ENCODE assay signal across 8 cellular contexts in genomic region chr3:43106293-43106628, GRCh38. TPM values are rescaled to one million over a fixed set of nuclear protein-coding genes. Genes with fewer than 3 reads are reported as not detected.
DNase-seq lines count a peak whose midpoint lies in the region; ATAC-seq, FAIRE-seq and TF ChIP-seq lines count a peak whose summit lies in the region.

No MANE protein-coding gene starts in this region.

- peaks cover 11% of the 10 kb centered on the region for H3K4me1 Mint-ChIP-seq in activated naive CD8-positive, alpha-beta T cell treated with anti-CD3 and anti-CD28 coated beads, Interleukin-2, amount 10 ng/mL, durations not matched to agents 7 days and 5 days

- TF ChIP-seq CTCF in kidney (IDR thresholded peaks at IDR 0.05; ENCODE audit: borderline replicate concordance, extremely low read depth, insufficient read depth) (no peak), foreskin keratinocyte (conservative IDR thresholded peaks at IDR 0.05) (no peak)

- H3K27ac ChIP-seq in kidney (ENCODE audit: low read depth in 2 of 2, low read length in 2 of 2): no peak overlapping the region
- no peak overlapping the region for H3K27ac ChIP-seq in thymus (ENCODE audit: low read depth)
- H3K27ac ChIP-seq in foreskin keratinocyte: no peak overlapping the region

- POLR2A ChIA-PET in activated naive CD8-positive, alpha-beta T cell treated with anti-CD3 and anti-CD28 coated beads, Interleukin-2, amount 10 ng/mL, durations not matched to agents 7 days and 5 days (lab: Charles Lee): no interaction called here

- H3K27me3 Mint-ChIP-seq in activated naive CD8-positive, alpha-beta T cell treated with anti-CD3 and anti-CD28 coated beads, Interleukin-2, amount 10 ng/mL, durations not matched to agents 7 days and 5 days: peaks cover 3% of the 10 kb centered on the region

- ATAC-seq in activated naive CD8-positive, alpha-beta T cell treated with anti-CD3 and anti-CD28 coated beads, Interleukin-2, amount 10 ng/mL, durations not matched to agents 7 days and 5 days (ENCODE audit: low read depth): no peak
- no peak for ATAC-seq in HG02759 (IDR thresholded peaks at IDR 0.05; ENCODE audit: unreplicated experiment)
- ATAC-seq in HG03520 (IDR thresholded peaks at IDR 0.05; ENCODE audit: unreplicated experiment): no peak
- ATAC-seq in foreskin keratinocyte: no peak

- H3K4me3 Mint-ChIP-seq in activated naive CD8-positive, alpha-beta T cell treated with anti-CD3 and anti-CD28 coated beads, Interleukin-2, amount 10 ng/mL, durations not matched to agents 7 days and 5 days: peak overlapping the region; percentile 82

- intact Hi-C loops in kidney (cut with DNase I): no loop called here

- FAIRE-seq in kidney (lab: Jason Lieb, UNC): no peak

- WGBS in thymus: 17% methylated on average over 6 of the region's 6 CpGs

- H3K9me3 ChIP-seq in kidney (ENCODE audit: control insufficient read depth in 1 of 2, low read length in 2 of 2): no peaks in the 10 kb centered on the region
- H3K9me3 ChIP-seq in thymus (ENCODE audit: control insufficient read depth): peaks cover 1% of the 10 kb centered on the region

- no peaks in the 10 kb centered on the region for H3K36me3 ChIP-seq in kidney (ENCODE audit: control insufficient read depth in 1 of 2, insufficient read depth in 2 of 2, low read length in 2 of 2)
- H3K36me3 ChIP-seq in thymus (ENCODE audit: control insufficient read depth, insufficient read depth): no peaks in the 10 kb centered on the region

- peaks cover 3% of the 10 kb centered on the region for H3K9me3 Mint-ChIP-seq in activated naive CD8-positive, alpha-beta T cell treated with anti-CD3 and anti-CD28 coated beads, Interleukin-2, amount 10 ng/mL, durations not matched to agents 7 days and 5 days

- DNase-seq in NCI-H82 (lab: John Stamatoyannopoulos, UW): peak; percentile 47
- no peak for DNase-seq in NCI-H82 treated with DMSO at 0.1 percent for 48 hours (lab: John Stamatoyannopoulos, UW; ENCODE audit: unreplicated experiment)
- DNase-seq in activated naive CD8-positive, alpha-beta T cell treated with anti-CD3 and anti-CD28 coated beads, Interleukin-2, amount 10 ng/mL, durations not matched to agents 7 days and 5 days: no peak
- no peak for DNase-seq in kidney
- no peak for DNase-seq in foreskin keratinocyte

- H3K4me1 ChIP-seq in kidney (ENCODE audit: control insufficient read depth in 1 of 2, insufficient read depth in 1 of 2, low read depth in 1 of 2, low read length in 2 of 2): peaks cover 8 to 9% of the 10 kb centered on the region in 2 donors
- H3K4me1 ChIP-seq in thymus (ENCODE audit: control insufficient read depth, insufficient read depth, low read length): peaks cover 10% of the 10 kb centered on the region
- H3K4me1 ChIP-seq in foreskin keratinocyte: no peaks in the 10 kb centered on the region

- H3K27me3 ChIP-seq in thymus (ENCODE audit: control insufficient read depth, insufficient read depth): no peaks in the 10 kb centered on the region
- no peaks in the 10 kb centered on the region for H3K27me3 ChIP-seq in foreskin keratinocyte

- H3K9ac ChIP-seq in kidney (ENCODE audit: low read length in 2 of 2): peak overlapping the region in 1 of 2 donors; percentile 72

- H3K4me3 ChIP-seq in kidney (ENCODE audit: low read length in 2 of 2) (peak overlapping the region; percentile 82 to 83), thymus (ENCODE audit: low read length) (peak overlapping the region; percentile 84)

- H3K27ac Mint-ChIP-seq in activated naive CD8-positive, alpha-beta T cell treated with anti-CD3 and anti-CD28 coated beads, Interleukin-2, amount 10 ng/mL, durations not matched to agents 7 days and 5 days: no peak overlapping the region

- H3K36me3 Mint-ChIP-seq in activated naive CD8-positive, alpha-beta T cell treated with anti-CD3 and anti-CD28 coated beads, Interleukin-2, amount 10 ng/mL, durations not matched to agents 7 days and 5 days: no peaks in the 10 kb centered on the region

RNA-seq across cellular contexts. Expression of gene POMGNT2, which starts 0.4 kb away (rescaled TPM):
- 1 to 10 TPM; 7.6 to 8.8 TPM for total RNA-seq in activated naive CD8-positive, alpha-beta T cell treated with anti-CD3 and anti-CD28 coated beads, Interleukin-2, amount 10 ng/mL, durations not matched to agents 7 days and 5 days
- 15.4 TPM for total RNA-seq in kidney
- 16.0 TPM for polyA plus RNA-seq in kidney (ENCODE audit: insufficient read depth, low read depth, low replicate concordance)
- 4.5 TPM for polyA plus RNA-seq in thymus
- 14.2 and 15.5 TPM in 2 replicates for total RNA-seq in foreskin keratinocyte
- 13.6 and 14.5 TPM in 2 replicates for polyA plus RNA-seq in foreskin keratinocyte
